ENCODE assay signal across 11 cellular contexts in genomic region chr1:206713910-206714312, GRCh38. TPM values are rescaled to one million over a fixed set of nuclear protein-coding genes. Genes with fewer than 3 reads are reported as not detected.
A peak's percentile ranks its signal among the peaks of the same experiment; 100 is the strongest.
DNase-seq lines count a peak whose midpoint lies in the region; ATAC-seq and TF ChIP-seq lines count a peak whose summit lies in the region.
"Had no signal": no experiment of that assay in that cellular context is flagged by ENCODE, and none has a peak within 500 bp of the region (broad histone marks: within the 10 kb centered on the region; RNA-seq: fewer than 3 reads in every experiment).

No MANE protein-coding gene starts in this region.

- no peaks in the 10 kb centered on the region for H3K27me3 ChIP-seq in heart left ventricle
- no peaks in the 10 kb centered on the region for H3K27me3 ChIP-seq in thyroid gland

- H3K4me1 ChIP-seq in heart left ventricle (peaks cover 23 to 97% (median 86%) of the 10 kb centered on the region in 12 donors), thyroid gland (peaks cover 21 to 48% of the 10 kb centered on the region in 2 donors)

- H3K9me3 Mint-ChIP-seq in activated CD4-positive, alpha-beta memory T cell treated with anti-CD3 and anti-CD28 coated beads for 36 hours, result no peaks in the 10 kb centered on the region

- CTCF ChIA-PET in activated CD4-positive, alpha-beta memory T cell treated with anti-CD3 and anti-CD28 coated beads for 36 hours (lab: Charles Lee), result interaction anchor here (0.7 to 5.1 kb wide), 6 partner anchors 12 to 198 kb away, joined by 3 to 34 read pairs (median 4); no protein-coding TSS in a partner anchor

- no peak for TF ChIP-seq CTCF in heart left ventricle (IDR thresholded peaks at IDR 0.05)
- no peak for TF ChIP-seq CTCF in thyroid gland (IDR thresholded peaks at IDR 0.05)
- TF ChIP-seq CTCF in lower leg skin (IDR thresholded peaks at IDR 0.05), result no peak

- TF ChIP-seq POLR2A in heart left ventricle (IDR thresholded peaks at IDR 0.05) (no peak), thyroid gland (IDR thresholded peaks at IDR 0.05) (no peak), lower leg skin (IDR thresholded peaks at IDR 0.05) (no peak)

- peak overlapping the region; percentile 25 for H3K27ac Mint-ChIP-seq in activated CD4-positive, alpha-beta memory T cell treated with anti-CD3 and anti-CD28 coated beads for 36 hours

- H3K27me3 Mint-ChIP-seq in activated CD4-positive, alpha-beta memory T cell treated with anti-CD3 and anti-CD28 coated beads for 36 hours, result no peaks in the 10 kb centered on the region

- H3K4me3 ChIP-seq in heart left ventricle (no peak overlapping the region), thyroid gland (replicated peaks in 1 of 3) (no peak overlapping the region), lower leg skin (ENCODE audit: low read depth, poor library complexity, severe bottlenecking) (no peak overlapping the region)

- WGBS in heart left ventricle, 4 donors, result 50 to 60% (median 52%) methylated on average over 6 of the region's 6 CpGs
- 75 to 76% methylated on average over 6 of the region's 6 CpGs for WGBS in thyroid gland, 2 donors
- 49 to 57% methylated on average over 6 of the region's 6 CpGs for WGBS in lower leg skin, 2 donors

- DNase-seq in heart left ventricle, result no peak
- DNase-seq in Right ventricle myocardium superior, result no peak
- DNase-seq in activated CD4-positive, alpha-beta memory T cell treated with anti-CD3 and anti-CD28 coated beads for 36 hours, result no peak
- no peak for DNase-seq in left lobe of liver (ENCODE audit: low spot score)
- no peak for DNase-seq in thyroid gland
- DNase-seq in central memory CD4-positive, alpha-beta T cell, result no peak
- DNase-seq in lower leg skin (ENCODE audit: low spot score in 2 of 2), result no peak
- DNase-seq in DMS153 treated with DMSO at 0.1 percent for 48 hours (lab: John Stamatoyannopoulos, UW; ENCODE audit: unreplicated experiment), result no peak
- DNase-seq: activated effector memory CD4-positive, alpha-beta T cell treated with Interleukin-2 at 50 U/mL for 16 hours; effector CD8-positive, alpha-beta T cell; KG1 had no signal

- no peaks in the 10 kb centered on the region for H3K36me3 Mint-ChIP-seq in activated CD4-positive, alpha-beta memory T cell treated with anti-CD3 and anti-CD28 coated beads for 36 hours

- H3K4me3 Mint-ChIP-seq in activated CD4-positive, alpha-beta memory T cell treated with anti-CD3 and anti-CD28 coated beads for 36 hours, result no peak overlapping the region

- ATAC-seq in heart left ventricle (no peak), Right ventricle myocardium superior (ENCODE audit: poor library complexity) (no peak), left lobe of liver (peak; percentile 14)

- POLR2A ChIA-PET in activated CD4-positive, alpha-beta memory T cell treated with anti-CD3 and anti-CD28 coated beads for 36 hours (lab: Charles Lee), result interaction anchor here (0.7 kb wide), 2 partner anchors 39 to 115 kb away, joined by 3 read pairs; no protein-coding TSS in a partner anchor

- H3K4me1 Mint-ChIP-seq in activated CD4-positive, alpha-beta memory T cell treated with anti-CD3 and anti-CD28 coated beads for 36 hours (ENCODE audit: low read depth), result peaks cover 84% of the 10 kb centered on the region

- no peaks in the 10 kb centered on the region for H3K36me3 ChIP-seq in heart left ventricle
- no peaks in the 10 kb centered on the region for H3K36me3 ChIP-seq in thyroid gland

- H3K9me3 ChIP-seq in heart left ventricle, result no peaks in the 10 kb centered on the region
- H3K9me3 ChIP-seq in thyroid gland, result no peaks in the 10 kb centered on the region

- H3K27ac ChIP-seq in heart left ventricle, result peak overlapping the region; percentile 13 to 83 (median 53)
- peak overlapping the region; percentile 5 to 68 (median 48) for H3K27ac ChIP-seq in thyroid gland

- intact Hi-C loops in heart left ventricle (cut with DNase I) (no loop called here), Right ventricle myocardium superior (cut with DNase I) (no loop called here), thyroid gland (cut with DNase I) (no loop called here), lower leg skin (cut with DNase I; ENCODE audit: low total_unique reads) (no loop called here)
- intact Hi-C loops in activated CD4-positive, alpha-beta memory T cell treated with anti-CD3 and anti-CD28 coated beads for 36 hours (cut with micrococcal nuclease), result loop anchor here (1.0 kb wide), 1 partner anchor 10 kb away; no protein-coding TSS in a partner anchor

RNA-seq across cellular contexts. Expression of gene MAPKAPK2, which starts 29.2 kb away (rescaled TPM):
- 100 to 1,000 TPM; 163 to 327 (median 223) TPM for total RNA-seq in heart left ventricle
- 100 to 1,000 TPM; 126 to 227 TPM for polyA plus RNA-seq in heart left ventricle
- total RNA-seq in Right ventricle myocardium superior, result 200 TPM
- 10 to 100 TPM; 96.9 to 97.4 TPM for total RNA-seq in activated CD4-positive, alpha-beta memory T cell treated with anti-CD3 and anti-CD28 coated beads for 36 hours
- 41.0 TPM for total RNA-seq in left lobe of liver
- 10 to 100 TPM; 48.5 to 64.0 (median 59.9) TPM for total RNA-seq in thyroid gland
- total RNA-seq in lower leg skin, result 10 to 100 TPM; 40.0 to 62.4 (median 52.4) TPM

RNA-seq across cellular contexts. Expression of gene IL19, which starts 56.7 kb away (rescaled TPM):
- total RNA-seq in heart left ventricle, result not detected
- polyA plus RNA-seq in heart left ventricle, result not detected
- total RNA-seq in Right ventricle myocardium superior, result not detected
- total RNA-seq in activated CD4-positive, alpha-beta memory T cell treated with anti-CD3 and anti-CD28 coated beads for 36 hours, result under 1 TPM in 1 of 2 experiments, not detected in 1; 0.21 TPM
- total RNA-seq in left lobe of liver, result not detected
- total RNA-seq in thyroid gland, result not detected
- total RNA-seq in lower leg skin, result not detected

RNA-seq across cellular contexts. Expression of gene IL10, which starts 58.4 kb away (rescaled TPM):
- total RNA-seq in heart left ventricle (1 to 10 TPM in 3 of 9 donors, under 1 TPM in 5, not detected in 1; 0.50 to 5.0 (median 0.88) TPM), Right ventricle myocardium superior (0.43 TPM), left lobe of liver (0.18 TPM), thyroid gland (1 to 10 TPM in 3 of 4 donors, under 1 TPM in 1; 0.34 to 2.3 (median 1.6) TPM), lower leg skin (under 1 TPM in 2 of 4 donors, not detected in 2; 0.32 to 0.72 TPM)
- 1 to 10 TPM in 1 of 2 donors, under 1 TPM in 1; 0.27 to 1.0 TPM for polyA plus RNA-seq in heart left ventricle
- total RNA-seq in activated CD4-positive, alpha-beta memory T cell treated with anti-CD3 and anti-CD28 coated beads for 36 hours, result 10 to 100 TPM; 17.3 to 18.5 TPM
